1 cellular context compared by ENCODE assay signal in the genomic region with DNA sequence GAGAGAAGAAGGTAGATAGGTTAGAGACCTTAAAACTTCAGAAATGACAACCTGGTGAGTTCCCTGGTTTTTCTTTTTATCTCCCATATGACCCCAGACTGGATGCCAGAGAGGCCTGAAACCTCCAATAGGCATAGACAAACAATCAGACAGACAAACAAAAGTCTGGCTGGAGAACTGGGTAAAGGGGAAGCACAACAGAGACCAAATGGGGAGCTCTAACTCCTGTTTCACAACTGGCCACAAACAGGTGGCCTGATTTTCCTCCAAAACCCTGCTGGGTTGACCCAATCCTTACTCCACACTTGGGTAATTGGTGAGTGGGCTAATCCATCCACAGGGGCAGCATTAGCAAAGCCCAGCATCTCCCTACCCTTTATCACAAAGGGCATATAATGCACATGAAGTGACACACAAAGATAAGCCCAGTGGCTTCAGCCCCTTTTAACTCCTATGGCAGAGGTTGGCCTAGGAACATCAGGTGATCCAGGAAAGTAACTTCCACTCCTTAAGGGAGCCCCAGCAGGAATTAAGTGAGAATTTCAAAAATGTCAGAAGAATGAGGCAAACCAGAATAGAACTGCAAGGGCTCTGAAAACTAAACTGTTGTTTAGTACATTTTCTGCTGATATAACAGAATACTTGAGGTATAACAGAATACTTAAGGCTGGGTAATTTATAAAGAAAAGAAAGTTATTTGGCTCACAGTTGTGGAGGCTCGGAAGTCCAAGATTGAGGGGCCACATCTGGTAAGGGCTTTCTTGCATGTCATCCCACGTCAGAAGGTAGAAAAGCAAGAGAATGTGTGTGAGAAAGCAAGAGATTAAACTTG.
TF ChIP-seq lines count a peak whose summit lies in the region.

No MANE protein-coding gene starts in this region.

TF ChIP-seq in GM23338, 12 proteins besides CTCF, POLR2A, EP300 and RAD21:
- TF ChIP-seq ZNF462 (CRISPR knock-in tag; IDR thresholded peaks at IDR 0.05) (no peak), ZNF331 (CRISPR knock-in tag; IDR thresholded peaks at IDR 0.05; ENCODE audit: low read depth) (no peak), CREB1 (CRISPR knock-in tag; IDR thresholded peaks at IDR 0.05; ENCODE audit: low read depth) (no peak), JUNB (IDR thresholded peaks at IDR 0.05; ENCODE audit: unreplicated experiment) (no peak), EZH2phosphoT487 (IDR thresholded peaks at IDR 0.05; ENCODE audit: unreplicated experiment) (no peak), EZH2 (IDR thresholded peaks at IDR 0.05; ENCODE audit: low read depth, unreplicated experiment) (no peak), ZNF114 (CRISPR knock-in tag; IDR thresholded peaks at IDR 0.05) (no peak)
- TF ChIP-seq, protein P1, sequence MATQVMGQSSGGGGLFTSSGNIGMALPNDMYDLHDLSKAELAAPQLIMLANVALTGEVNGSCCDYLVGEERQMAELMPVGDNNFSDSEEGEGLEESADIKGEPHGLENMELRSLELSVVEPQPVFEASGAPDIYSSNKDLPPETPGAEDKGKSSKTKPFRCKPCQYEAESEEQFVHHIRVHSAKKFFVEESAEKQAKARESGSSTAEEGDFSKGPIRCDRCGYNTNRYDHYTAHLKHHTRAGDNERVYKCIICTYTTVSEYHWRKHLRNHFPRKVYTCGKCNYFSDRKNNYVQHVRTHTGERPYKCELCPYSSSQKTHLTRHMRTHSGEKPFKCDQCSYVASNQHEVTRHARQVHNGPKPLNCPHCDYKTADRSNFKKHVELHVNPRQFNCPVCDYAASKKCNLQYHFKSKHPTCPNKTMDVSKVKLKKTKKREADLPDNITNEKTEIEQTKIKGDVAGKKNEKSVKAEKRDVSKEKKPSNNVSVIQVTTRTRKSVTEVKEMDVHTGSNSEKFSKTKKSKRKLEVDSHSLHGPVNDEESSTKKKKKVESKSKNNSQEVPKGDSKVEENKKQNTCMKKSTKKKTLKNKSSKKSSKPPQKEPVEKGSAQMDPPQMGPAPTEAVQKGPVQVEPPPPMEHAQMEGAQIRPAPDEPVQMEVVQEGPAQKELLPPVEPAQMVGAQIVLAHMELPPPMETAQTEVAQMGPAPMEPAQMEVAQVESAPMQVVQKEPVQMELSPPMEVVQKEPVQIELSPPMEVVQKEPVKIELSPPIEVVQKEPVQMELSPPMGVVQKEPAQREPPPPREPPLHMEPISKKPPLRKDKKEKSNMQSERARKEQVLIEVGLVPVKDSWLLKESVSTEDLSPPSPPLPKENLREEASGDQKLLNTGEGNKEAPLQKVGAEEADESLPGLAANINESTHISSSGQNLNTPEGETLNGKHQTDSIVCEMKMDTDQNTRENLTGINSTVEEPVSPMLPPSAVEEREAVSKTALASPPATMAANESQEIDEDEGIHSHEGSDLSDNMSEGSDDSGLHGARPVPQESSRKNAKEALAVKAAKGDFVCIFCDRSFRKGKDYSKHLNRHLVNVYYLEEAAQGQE (IDR thresholded peaks at IDR 0.05; ENCODE audit: unreplicated experiment) = no peak
- TF ChIP-seq, protein P2, sequence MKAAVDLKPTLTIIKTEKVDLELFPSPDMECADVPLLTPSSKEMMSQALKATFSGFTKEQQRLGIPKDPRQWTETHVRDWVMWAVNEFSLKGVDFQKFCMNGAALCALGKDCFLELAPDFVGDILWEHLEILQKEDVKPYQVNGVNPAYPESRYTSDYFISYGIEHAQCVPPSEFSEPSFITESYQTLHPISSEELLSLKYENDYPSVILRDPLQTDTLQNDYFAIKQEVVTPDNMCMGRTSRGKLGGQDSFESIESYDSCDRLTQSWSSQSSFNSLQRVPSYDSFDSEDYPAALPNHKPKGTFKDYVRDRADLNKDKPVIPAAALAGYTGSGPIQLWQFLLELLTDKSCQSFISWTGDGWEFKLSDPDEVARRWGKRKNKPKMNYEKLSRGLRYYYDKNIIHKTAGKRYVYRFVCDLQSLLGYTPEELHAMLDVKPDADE (IDR thresholded peaks at IDR 0.05) = no peak
